Comparison of ENCODE assay signal across 29 cellular contexts in genomic region chr3:97927699-97928098, GRCh38. TPM values are rescaled to one million over a fixed set of nuclear protein-coding genes. Genes with fewer than 3 reads are reported as not detected.
DNase-seq lines count a peak whose midpoint lies in the region; ATAC-seq and TF ChIP-seq lines count a peak whose summit lies in the region.
"Had no signal": no experiment of that assay in that cellular context is flagged by ENCODE, and none has a peak within 500 bp of the region (broad histone marks: within the 10 kb centered on the region; RNA-seq: fewer than 3 reads in every experiment).

No MANE protein-coding gene starts in this region.

- BruUV-seq in Panc1 (replicated peaks; lab: Mats Ljungman, UMichigan): no TSS peak

- TF ChIP-seq CTCF in AG10803 (conservative IDR thresholded peaks at IDR 0.05; ENCODE audit: low read length) (no peak), Panc1 (IDR thresholded peaks at IDR 0.05) (no peak), fibroblast of lung (conservative IDR thresholded peaks at IDR 0.05 in 1 of 2, IDR thresholded peaks at IDR 0.05 in 1 of 2; ENCODE audit: low read depth in 1 of 2, low read length in 2 of 2) (no peak), hepatocyte (IDR thresholded peaks at IDR 0.05; ENCODE audit: poor library complexity) (no peak)

- H4K20me1 ChIP-seq in fibroblast of lung (ENCODE audit: control insufficient read depth, extremely low read depth, insufficient read depth, low read length): no peaks in the 10 kb centered on the region
- no peaks in the 10 kb centered on the region for H4K20me1 ChIP-seq in hepatocyte (ENCODE audit: insufficient read depth, poor library complexity, severe bottlenecking)

- DNase-seq in AG10803 (ENCODE audit: low read depth) (peak; percentile 64), GM04504 (ENCODE audit: low read depth) (peak; percentile 14), Panc1 (ENCODE audit: low read depth, low spot score) (no peak), fibroblast of lung (ENCODE audit: low read depth in 2 of 2) (peak; percentile 40 to 49), hepatocyte (ENCODE audit: low spot score) (no peak), HUDEP-2 (lab: John Stamatoyannopoulos, UW; ENCODE audit: unreplicated experiment in 76 of 76) (no peak), HK-2 (ENCODE audit: unreplicated experiment) (no peak)
- no peak for DNase-seq in effector CD4-positive, alpha-beta T cell
- DNase-seq: activated CD4-positive, alpha-beta T cell treated with anti-CD3 and anti-CD28 coated beads, Interleukin-2, amount 50 U/mL, for 48 hours; activated CD4-positive, CD25-positive, alpha-beta regulatory T cell; activated naive CD4-positive, alpha-beta T cell treated with anti-CD3 and anti-CD28 coated beads, Interleukin-2, amount 50 U/mL, for 16 hours; anterior cingulate cortex; caudate nucleus; CD8-positive, alpha-beta T cell; dermis blood vessel endothelial cell; heart left ventricle; MV-4-11; NCI-H146; NCI-H524 treated with DMSO at 0.1 percent for 48 hours; ovary; retina; stimulated activated CD4-positive, alpha-beta T cell treated with anti-CD3 and anti-CD28 coated beads, Interleukin-1b, Interleukin-23, amount 100 ng/mL, for 48 hours; stimulated activated CD8-positive, alpha-beta memory T cell treated with anti-CD3 and anti-CD28 coated beads, Interleukin-4, amount 100 ng/mL, for 48 hours; stomach; thyroid gland had no signal

- intact Hi-C loops in Panc1 (cut with micrococcal nuclease; ENCODE audit: unreplicated experiment): no loop called here

- H2AFZ ChIP-seq in fibroblast of lung (ENCODE audit: low read length) (no peak overlapping the region), hepatocyte (no peak overlapping the region)

- H3K27me3 ChIP-seq in Panc1 (ENCODE audit: control insufficient read depth, insufficient read depth, low read length): no peaks in the 10 kb centered on the region
- no peaks in the 10 kb centered on the region for H3K27me3 ChIP-seq in fibroblast of lung (ENCODE audit: control insufficient read depth, insufficient read depth, low read length)
- H3K27me3 ChIP-seq in hepatocyte: no peaks in the 10 kb centered on the region
- H3K27me3 ChIP-seq: heart left ventricle, ovary, SJSA1, stomach, thyroid gland, vagina had no signal

- H3K4me1 ChIP-seq in Panc1 (ENCODE audit: control insufficient read depth, insufficient read depth, low read length) (no peaks in the 10 kb centered on the region), fibroblast of lung (ENCODE audit: control insufficient read depth, extremely low read depth, insufficient read depth, low read length) (peaks cover 2% of the 10 kb centered on the region), hepatocyte (ENCODE audit: insufficient read depth) (no peaks in the 10 kb centered on the region)
- H3K4me1 ChIP-seq: vagina had no signal

- ATAC-seq in Panc1: peak; percentile 78
- ATAC-seq: activated T-helper 17 cell treated with anti-CD3 and anti-CD28 coated beads, Interleukin-2, amount 50 U/mL, for 72 hours; CD8-positive, alpha-beta T cell; heart left ventricle had no signal

- CTCF ChIA-PET in Panc1 (lab: Charles Lee): no interaction called here

- H3K9ac ChIP-seq in fibroblast of lung (ENCODE audit: insufficient read depth, low read length): no peak overlapping the region

- no peak overlapping the region for H3K4me2 ChIP-seq in fibroblast of lung (ENCODE audit: extremely low read depth, insufficient read depth, low read length)
- H3K4me2 ChIP-seq in hepatocyte: no peak overlapping the region
- H3K4me2 ChIP-seq: smooth muscle cell had no signal

- H3K27ac ChIP-seq in Panc1 (ENCODE audit: low read length) (no peak overlapping the region), fibroblast of lung (ENCODE audit: insufficient read depth, low read length) (no peak overlapping the region), hepatocyte (no peak overlapping the region)
- H3K27ac ChIP-seq: heart left ventricle, ovary, SJSA1, stomach, thyroid gland, vagina had no signal

- H3K79me2 ChIP-seq in fibroblast of lung (ENCODE audit: control insufficient read depth, insufficient read depth, low read length) (no peaks in the 10 kb centered on the region), hepatocyte (no peaks in the 10 kb centered on the region)

- H3K9me3 ChIP-seq in Panc1 (ENCODE audit: control insufficient read depth, insufficient read depth, low read depth, low read length): no peaks in the 10 kb centered on the region
- H3K9me3 ChIP-seq in fibroblast of lung (ENCODE audit: control insufficient read depth, insufficient read depth, low read depth, low read length): no peaks in the 10 kb centered on the region
- no peaks in the 10 kb centered on the region for H3K9me3 ChIP-seq in hepatocyte (ENCODE audit: low read depth)
- H3K9me3 ChIP-seq: ovary, SJSA1, stomach, thyroid gland, vagina had no signal

- H3K9me2 ChIP-seq in hepatocyte (replicated peaks; ENCODE audit: insufficient read depth): no peaks in the 10 kb centered on the region

- H3K4me3 ChIP-seq in AG10803 (ENCODE audit: low read length): no peak overlapping the region
- no peak overlapping the region for H3K4me3 ChIP-seq in Panc1 (ENCODE audit: low read depth in 2 of 2, low read length in 2 of 2)
- H3K4me3 ChIP-seq in fibroblast of lung (replicated peaks in 1 of 4; ENCODE audit: control extremely low read depth in 1 of 4, insufficient read depth in 1 of 4, low read depth in 3 of 4, low read length in 4 of 4): no peak overlapping the region
- no peak overlapping the region for H3K4me3 ChIP-seq in hepatocyte
- H3K4me3 ChIP-seq: heart left ventricle, ovary, SJSA1, smooth muscle cell, stomach, thyroid gland, vagina had no signal

- POLR2A ChIA-PET in Panc1 (lab: Charles Lee): no interaction called here

- H3K36me3 ChIP-seq in Panc1 (ENCODE audit: control insufficient read depth, insufficient read depth, low read length) (no peaks in the 10 kb centered on the region), fibroblast of lung (ENCODE audit: control insufficient read depth, insufficient read depth, low read length) (no peaks in the 10 kb centered on the region), hepatocyte (replicated peaks; ENCODE audit: insufficient read depth, low read depth) (no peaks in the 10 kb centered on the region)
- H3K36me3 ChIP-seq: ovary, SJSA1 had no signal

- in situ Hi-C loops in Panc1 (cut with HindIII; ENCODE audit: low pct_unique_long_range_greater_than_20kb, low sequenced_read_pairs): no loop called here

RNA-seq across cellular contexts. Expression of gene RIOX2, which starts 44.5 kb away (rescaled TPM):
- 44.1 TPM for total RNA-seq in Panc1 (2021; ENCODE audit: unreplicated experiment)
- polyA plus RNA-seq in Panc1 (2012; ENCODE audit: insufficient read length): 33.1 TPM
- 36.7 and 46.1 TPM in 2 replicates for total RNA-seq in fibroblast of lung
- polyA plus RNA-seq in fibroblast of lung: 23.1 and 23.7 TPM in 2 replicates
- 20.1 and 21.1 TPM in 2 replicates for polyA plus RNA-seq in fibroblast of lung (2012)
- polyA minus RNA-seq in fibroblast of lung (ENCODE audit: low replicate concordance): 15.4 and 19.3 TPM in 2 replicates
- 26.0 and 26.2 TPM in 2 replicates for total RNA-seq in hepatocyte
- polyA plus RNA-seq in hepatocyte: 14.7 and 15.5 TPM in 2 replicates

Comparison
In these comparisons a context has a peak if more than half of its experiments do, and no peak if none do; other contexts are left out.
1. DNase-seq: peak in AG10803 (single experiment), GM04504 (single experiment) and fibroblast of lung (2 of 2); none in Panc1 (single experiment), hepatocyte (single experiment), HUDEP-2 (0 of 76), effector CD4-positive, alpha-beta T cell (single experiment) and HK-2 (single experiment).